In genomic region chr2:85135066-85135914, GRCh38 we compare ENCODE assay signal across 11 cellular contexts. TPM values are rescaled to one million over a fixed set of nuclear protein-coding genes. Genes with fewer than 3 reads are reported as not detected.
DNase-seq lines count a peak whose midpoint lies in the region; ATAC-seq and TF ChIP-seq lines count a peak whose summit lies in the region.
"Had no signal": no experiment of that assay in that cellular context is flagged by ENCODE, and none has a peak within 500 bp of the region (broad histone marks: within the 10 kb centered on the region; RNA-seq: fewer than 3 reads in every experiment).

No MANE protein-coding gene starts in this region.

- no peak for TF ChIP-seq POLR2A in gastroesophageal sphincter (IDR thresholded peaks at IDR 0.05)

- H3K27ac Mint-ChIP-seq in stimulated activated naive CD8-positive, alpha-beta T cell treated with anti-CD3 and anti-CD28 coated beads, Interleukin-15, amount 100 ng/mL, for 72 hours = no peak overlapping the region
- H3K27ac Mint-ChIP-seq: activated naive CD4-positive, alpha-beta T cell treated with anti-CD3 and anti-CD28 coated beads for 36 hours had no signal

- no peak overlapping the region for H3K4ac ChIP-seq in neuronal stem cell (ENCODE audit: low read length)

- H2BK5ac ChIP-seq in neuronal stem cell (ENCODE audit: low read length) = no peak overlapping the region

- H2BK120ac ChIP-seq in neuronal stem cell (ENCODE audit: low read depth, low read length) = no peak overlapping the region

- H2BK15ac ChIP-seq in neuronal stem cell (ENCODE audit: low read length) = peak overlapping the region; percentile 53

- POLR2A ChIA-PET in A673 (lab: Charles Lee; ENCODE audit: low non-redundant PET) (no interaction called here), RWPE1 (lab: Yijun Ruan, JAX; ENCODE audit: low non-redundant PET) (no interaction called here)

- H3K9me3 ChIP-seq in A673 (ENCODE audit: low read depth, low read length, poor library complexity, severe bottlenecking) = no peaks in the 10 kb centered on the region
- H3K9me3 ChIP-seq in gastroesophageal sphincter = no peaks in the 10 kb centered on the region
- H3K9me3 ChIP-seq in neuronal stem cell (replicated peaks in 1 of 2; ENCODE audit: control insufficient read depth in 2 of 2, insufficient read depth in 1 of 2, low read depth in 1 of 2, low read length in 2 of 2) = no peaks in the 10 kb centered on the region

- H3K23ac ChIP-seq in neuronal stem cell (ENCODE audit: low read depth, low read length, poor library complexity) = no peak overlapping the region

- H3K14ac ChIP-seq in neuronal stem cell (ENCODE audit: low read length) = no peak overlapping the region

- H3K4me3 Mint-ChIP-seq in stimulated activated naive CD8-positive, alpha-beta T cell treated with anti-CD3 and anti-CD28 coated beads, Interleukin-15, amount 100 ng/mL, for 72 hours = peak overlapping the region in 1 of 2 donors; percentile 37

- H3K18ac ChIP-seq in neuronal stem cell (ENCODE audit: low read length) = peak overlapping the region; percentile 73

- H3K27ac ChIP-seq in A673 (ENCODE audit: low read depth, low read length, poor library complexity, severe bottlenecking) = no peak overlapping the region
- peak overlapping the region; percentile 83 for H3K27ac ChIP-seq in RWPE1
- H3K27ac ChIP-seq in gastroesophageal sphincter = peak overlapping the region; percentile 5 to 93 (median 86)
- no peak overlapping the region for H3K27ac ChIP-seq in neuronal stem cell (replicated peaks; ENCODE audit: low read length)

- no peak overlapping the region for H2AFZ ChIP-seq in neuronal stem cell (ENCODE audit: low read length)

- H3K36me3 ChIP-seq in A673 (ENCODE audit: insufficient read depth, low read length, poor library complexity, severe bottlenecking) = peaks cover 3% of the 10 kb centered on the region
- H3K36me3 ChIP-seq in gastroesophageal sphincter = no peaks in the 10 kb centered on the region
- H3K36me3 ChIP-seq in neuronal stem cell (replicated peaks in 1 of 2; ENCODE audit: control insufficient read depth in 2 of 2, insufficient read depth in 2 of 2, low read length in 2 of 2) = peaks cover 2 to 47% of the 10 kb centered on the region in 2 donors

- no peak overlapping the region for H2BK12ac ChIP-seq in neuronal stem cell (ENCODE audit: low read length)

- peaks cover 10% of the 10 kb centered on the region for H3K4me1 Mint-ChIP-seq in stimulated activated naive CD8-positive, alpha-beta T cell treated with anti-CD3 and anti-CD28 coated beads, Interleukin-15, amount 100 ng/mL, for 72 hours

- no peak for TF ChIP-seq EP300 in gastroesophageal sphincter (IDR thresholded peaks at IDR 0.05)

- CTCF ChIA-PET in A673 (lab: Charles Lee) = interaction anchor here (0.6 kb wide), 1 partner anchor 44 kb away, joined by 3 read pairs; no protein-coding TSS in a partner anchor
- CTCF ChIA-PET in RWPE1 (lab: Yijun Ruan, JAX) = interaction anchor here (0.6 kb wide), 1 partner anchor 151 kb away, joined by 3 read pairs; no protein-coding TSS in a partner anchor

- H3K27me3 ChIP-seq in A673 (replicated peaks; ENCODE audit: insufficient read depth, low read depth, low read length, poor library complexity) = no peaks in the 10 kb centered on the region
- H3K27me3 ChIP-seq in gastroesophageal sphincter = no peaks in the 10 kb centered on the region
- peaks cover 0 to 2% (median 0%) of the 10 kb centered on the region in 3 experiments for H3K27me3 ChIP-seq in neuronal stem cell (ENCODE audit: control insufficient read depth in 3 of 3, insufficient read depth in 3 of 3, low read depth in 1 of 3, low read length in 3 of 3)

- intact Hi-C loops in A673 (cut with micrococcal nuclease; ENCODE audit: unreplicated experiment) = no loop called here

- H3K9me3 Mint-ChIP-seq in stimulated activated naive CD8-positive, alpha-beta T cell treated with anti-CD3 and anti-CD28 coated beads, Interleukin-15, amount 100 ng/mL, for 72 hours = no peaks in the 10 kb centered on the region
- H3K9me3 Mint-ChIP-seq: activated naive CD4-positive, alpha-beta T cell treated with anti-CD3 and anti-CD28 coated beads for 36 hours had no signal

- peaks cover 5% of the 10 kb centered on the region for H3K79me1 ChIP-seq in neuronal stem cell (ENCODE audit: low read depth, low read length)

- H3K4me1 ChIP-seq in A673 (ENCODE audit: insufficient read depth, low read length, poor library complexity, severe bottlenecking) (peaks cover 18% of the 10 kb centered on the region), gastroesophageal sphincter (peaks cover 0 to 81% (median 29%) of the 10 kb centered on the region in 3 donors), neuronal stem cell (ENCODE audit: control insufficient read depth in 2 of 2, insufficient read depth in 1 of 2, low read depth in 1 of 2, low read length in 2 of 2) (peaks cover 16 to 17% of the 10 kb centered on the region in 2 donors)

- no peak overlapping the region for H4K8ac ChIP-seq in neuronal stem cell (ENCODE audit: low read depth, low read length)

- H3K4me3 ChIP-seq in A673 (ENCODE audit: low read depth, low read length, poor library complexity, severe bottlenecking) = peak overlapping the region; percentile 71
- peak overlapping the region; percentile 90 to 93 for H3K4me3 ChIP-seq in gastroesophageal sphincter
- H3K4me3 ChIP-seq in neuronal stem cell (ENCODE audit: low read length in 2 of 2) = peak overlapping the region; percentile 90 to 95

- H3K4me2 ChIP-seq in neuronal stem cell (ENCODE audit: insufficient read depth, low read length, poor library complexity, severe bottlenecking) = peak overlapping the region; percentile 95

- ATAC-seq in gastroesophageal sphincter = no peak
- ATAC-seq in GM19463 (IDR thresholded peaks at IDR 0.05; ENCODE audit: unreplicated experiment) = no peak
- no peak for ATAC-seq in stimulated activated naive CD8-positive, alpha-beta T cell treated with anti-CD3 and anti-CD28 coated beads, Interleukin-15, amount 100 ng/mL, for 72 hours

- no peak for TF ChIP-seq CTCF in A673 (conservative IDR thresholded peaks at IDR 0.05; ENCODE audit: low read depth, low read length)
- no peak for TF ChIP-seq CTCF in RWPE1 (conservative IDR thresholded peaks at IDR 0.05; ENCODE audit: low read depth)
- TF ChIP-seq CTCF in gastroesophageal sphincter (IDR thresholded peaks at IDR 0.05) = no peak
- TF ChIP-seq CTCF in GM10266 (IDR thresholded peaks at IDR 0.05; ENCODE audit: control insufficient read depth, insufficient read depth, low read depth, missing control alignments) = no peak

- 24 to 31% methylated on average over 21 to 23 of the region's 39 CpGs for WGBS in gastroesophageal sphincter (ENCODE audit: low coverage in 1 of 2), 2 donors
- WGBS in neuronal stem cell (ENCODE audit: extremely low coverage in 2 of 2, insufficient read length in 2 of 2, insufficient replicate concordance in 1 of 2), 2 donors = no CpG with 5 or more reads among the region's 39 CpGs

- no TSS peak for BruUV-seq in A673 (replicated peaks; lab: Mats Ljungman, UMichigan)

- H3K27me3 Mint-ChIP-seq in stimulated activated naive CD8-positive, alpha-beta T cell treated with anti-CD3 and anti-CD28 coated beads, Interleukin-15, amount 100 ng/mL, for 72 hours = peaks cover 73% of the 10 kb centered on the region

- H2AK5ac ChIP-seq in neuronal stem cell (ENCODE audit: low read depth, low read length) = peak overlapping the region; percentile 68

- H3K9ac ChIP-seq in neuronal stem cell (ENCODE audit: low read depth, low read length, poor library complexity) = peak overlapping the region; percentile 56

- no peak for DNase-seq in A673 (ENCODE audit: low spot score)
- no peak for DNase-seq in RWPE1 (ENCODE audit: low spot score)
- peak; percentile 68 for DNase-seq in neuronal stem cell (ENCODE audit: low spot score)
- DNase-seq in NCI-H1417 (lab: John Stamatoyannopoulos, UW) = no peak
- no peak for DNase-seq in stimulated activated naive CD8-positive, alpha-beta T cell treated with anti-CD3 and anti-CD28 coated beads, Interleukin-15, amount 100 ng/mL, for 72 hours
- no peak for DNase-seq in GM10266 (ENCODE audit: extremely low spot score)
- DNase-seq: COR-L47, NCI-H510A treated with DMSO at 0.1 percent for 48 hours had no signal

- H4K91ac ChIP-seq in neuronal stem cell (ENCODE audit: low read depth, low read length, poor library complexity) = no peak overlapping the region

RNA-seq across cellular contexts. Expression of gene TCF7L1, which starts 2.1 kb away (rescaled TPM):
- 21.9 and 29.3 TPM in 2 replicates for total RNA-seq in A673 (2021)
- 10 to 100 TPM in 1 of 4 donors, 1 to 10 TPM in 3; 4.0 to 13.0 (median 5.3) TPM for total RNA-seq in gastroesophageal sphincter
- 67.8 TPM for polyA plus RNA-seq in neuronal stem cell (2013, experiment 1 of 2)
- polyA plus RNA-seq in neuronal stem cell (2013, experiment 2 of 2) = 68.6 TPM

Comparison
In these comparisons a context has a peak if more than half of its experiments do, and no peak if none do; other contexts are left out.
1. H3K27ac ChIP-seq: peak in RWPE1 (single experiment) and gastroesophageal sphincter (4 of 4); none in A673 (single experiment) and neuronal stem cell (single experiment).
2. Peak in every context shown above with its lines, with median percentiles within 50 percentile points of each other: H3K4me3 ChIP-seq.